7 cellular contexts compared by ENCODE assay signal in the genomic region with DNA sequence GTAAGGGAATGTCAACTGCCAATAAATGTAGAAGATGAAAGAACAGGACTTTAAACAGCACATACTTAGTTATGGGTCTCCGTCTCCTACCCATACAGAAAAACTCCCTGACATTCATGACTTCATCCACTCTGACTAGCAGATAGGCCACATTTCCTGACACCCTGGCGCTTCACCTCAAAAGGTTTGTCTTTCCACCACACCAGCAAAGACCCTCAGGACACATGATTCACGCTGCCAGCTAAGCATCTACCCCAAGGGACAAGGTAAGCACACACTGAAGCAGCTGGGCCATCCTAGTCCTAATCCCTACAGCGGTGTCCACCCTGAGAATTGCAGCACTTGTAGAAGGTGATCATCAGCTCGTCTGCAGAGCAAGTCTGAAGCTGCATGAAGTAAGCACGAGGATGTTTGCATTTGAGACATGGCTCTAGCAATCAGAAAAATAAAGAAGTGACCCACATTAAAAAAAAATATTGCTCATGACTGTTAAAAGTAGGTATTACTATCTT. TPM values are rescaled to one million over a fixed set of nuclear protein-coding genes. Genes with fewer than 3 reads are reported as not detected.
"Had no signal": no experiment of that assay in that cellular context is flagged by ENCODE, and none has a peak within 500 bp of the region (broad histone marks: within the 10 kb centered on the region; RNA-seq: fewer than 3 reads in every experiment).

No MANE protein-coding gene starts in this region.

RNA-seq across cellular contexts. Expression of gene TUBB8B, which starts 44.5 kb away (rescaled TPM):
- total RNA-seq: M059J, OCI-LY7, PC-9, Peyer's patch, Right ventricle myocardium inferior, SJCRH30, T-cell had no signal
